10 cellular contexts compared by ENCODE assay signal in the genomic region with DNA sequence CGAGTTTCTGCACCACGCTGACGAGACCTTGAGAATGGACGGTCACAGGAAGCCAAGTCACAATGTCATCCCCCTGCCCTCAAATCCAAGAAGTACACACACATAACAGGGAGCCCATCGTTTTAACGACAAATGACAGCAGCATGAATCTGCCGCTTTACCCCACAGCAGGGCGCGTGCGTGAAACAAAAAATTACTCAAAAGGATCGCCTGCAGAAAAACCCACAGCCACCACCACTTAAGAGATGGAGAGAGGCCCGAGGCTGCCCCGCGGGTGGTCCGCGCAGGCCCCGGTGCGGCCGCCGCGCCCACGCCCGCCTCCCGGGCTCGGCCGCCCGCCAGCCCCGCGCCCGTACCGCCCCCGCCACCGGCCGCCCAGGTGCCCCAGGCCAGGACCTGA. TPM values are rescaled to one million over a fixed set of nuclear protein-coding genes. Genes with fewer than 3 reads are reported as not detected.
A peak's percentile ranks its signal among the peaks of the same experiment; 100 is the strongest.
DNase-seq lines count a peak whose midpoint lies in the region; ATAC-seq, FAIRE-seq and TF ChIP-seq lines count a peak whose summit lies in the region.
"Not testable (repeated sequence)": the region's sequence is repeated elsewhere in the genome, so short reads cannot be mapped to it uniquely, and the experiment has no call there.
"Had no signal": no experiment of that assay in that cellular context is flagged by ENCODE, and none has a peak within 500 bp of the region (broad histone marks: within the 10 kb centered on the region; RNA-seq: fewer than 3 reads in every experiment).

No MANE protein-coding gene starts in this region.

- DNase-seq in Caco-2; LNCaP clone FGC (ENCODE audit: low read depth); endothelial cell of umbilical vein (ENCODE audit: low read depth, low spot score); left lung; psoas muscle; tibial artery: not testable (repeated sequence)
- DNase-seq in activated CD4-positive, CD25-positive, alpha-beta regulatory T cell treated with anti-CD3 and anti-CD28 coated beads, Interleukin-2, amount 50 U/mL, for 16 hours (ENCODE audit: low read depth, low spot score): peak; percentile 0
- peak; percentile 6 for DNase-seq in activated naive CD8-positive, alpha-beta T cell treated with anti-CD3 and anti-CD28 coated beads for 36 hours

- TF ChIP-seq POLR2A in endothelial cell of umbilical vein (IDR thresholded peaks at IDR 0.05; ENCODE audit: low read depth, low read length): not testable (repeated sequence)

- H3K4me3 Mint-ChIP-seq in Caco-2 (ENCODE audit: unreplicated experiment): peak overlapping the region; percentile 83
- H3K4me3 Mint-ChIP-seq in activated naive CD8-positive, alpha-beta T cell treated with anti-CD3 and anti-CD28 coated beads for 36 hours: peak overlapping the region; percentile 94

- ATAC-seq in left lung, psoas muscle: not testable (repeated sequence)

- not testable (repeated sequence) for TF ChIP-seq CTCF in Caco-2 (IDR thresholded peaks at IDR 0.05; ENCODE audit: insufficient read depth in 1 of 2, low read depth in 1 of 2, low read length in 1 of 2, severe bottlenecking in 1 of 2, unreplicated experiment in 1 of 2); LNCaP clone FGC (IDR thresholded peaks at IDR 0.05; ENCODE audit: control insufficient read depth, extremely low read depth, insufficient read depth); endothelial cell of umbilical vein (IDR thresholded peaks at IDR 0.05; ENCODE audit: extremely low read depth in 1 of 2, insufficient read depth in 1 of 2, low read depth in 1 of 2, low read length in 2 of 2); left lung (IDR thresholded peaks at IDR 0.05); psoas muscle (IDR thresholded peaks at IDR 0.05); tibial artery (IDR thresholded peaks at IDR 0.05)

- intact Hi-C loops in Caco-2 (cut with micrococcal nuclease; ENCODE audit: unreplicated experiment); endothelial cell of umbilical vein (cut with micrococcal nuclease); left lung (cut with DNase I); psoas muscle (cut with DNase I); tibial artery (cut with DNase I; ENCODE audit: low total_unique reads): not testable (repeated sequence)

- peak overlapping the region; percentile 31 for H3K9ac ChIP-seq in endothelial cell of umbilical vein (replicated peaks; ENCODE audit: extremely low read depth, insufficient read depth, low read length)

- peak overlapping the region; percentile 66 for H3K27ac Mint-ChIP-seq in Caco-2 (ENCODE audit: unreplicated experiment)
- H3K27ac Mint-ChIP-seq in activated naive CD8-positive, alpha-beta T cell treated with anti-CD3 and anti-CD28 coated beads for 36 hours: peak overlapping the region; percentile 87

- not testable (repeated sequence) for H3K36me3 ChIP-seq in Caco-2 (ENCODE audit: control insufficient read depth, insufficient read depth, low read length); endothelial cell of umbilical vein (ENCODE audit: control insufficient read depth in 2 of 2, extremely low read depth in 1 of 2, insufficient read depth in 2 of 2, low read length in 2 of 2)
- H3K36me3 ChIP-seq in left lung (peaks cover 0 to 14% of the 10 kb centered on the region in 2 donors), psoas muscle (ENCODE audit: insufficient read depth in 1 of 2, low read depth in 1 of 2) (peaks cover 0 to 16% of the 10 kb centered on the region in 2 donors), tibial artery (peaks cover 0 to 19% (median 9%) of the 10 kb centered on the region in 3 donors)

- peak overlapping the region; percentile 30 for H3K4me3 ChIP-seq in Caco-2 (ENCODE audit: low read depth, low read length)
- peak overlapping the region; percentile 48 for H3K4me3 ChIP-seq in LNCaP clone FGC (ENCODE audit: low read depth, low read length)
- H3K4me3 ChIP-seq in endothelial cell of umbilical vein (replicated peaks in 1 of 3; ENCODE audit: insufficient read depth in 1 of 3, low read depth in 1 of 3, low read length in 3 of 3): peak overlapping the region in 2 of 3 experiments; percentile 26 to 45
- H3K4me3 ChIP-seq in left lung: peak overlapping the region; percentile 17 to 38
- H3K4me3 ChIP-seq in psoas muscle: peak overlapping the region; percentile 55
- peak overlapping the region; percentile 46 to 47 for H3K4me3 ChIP-seq in tibial artery

- H3K9me3 ChIP-seq in Caco-2; endothelial cell of umbilical vein (replicated peaks; ENCODE audit: control insufficient read depth, insufficient read depth, low read length); left lung; psoas muscle; tibial artery: not testable (repeated sequence)

- not testable (repeated sequence) for H3K27me3 Mint-ChIP-seq in Caco-2 (ENCODE audit: insufficient read depth, unreplicated experiment); activated naive CD8-positive, alpha-beta T cell treated with anti-CD3 and anti-CD28 coated beads for 36 hours

- WGBS in psoas muscle, 3 donors: 0% methylated on average over 7 to 11 of the region's 34 CpGs

- dilution Hi-C loops in endothelial cell of umbilical vein (cut with MboI; ENCODE audit: extremely low pct_ligation_motif_present, low sequenced_read_pairs): not testable (repeated sequence)

- H2AFZ ChIP-seq in endothelial cell of umbilical vein (ENCODE audit: low read depth, low read length): not testable (repeated sequence)

- H3K4me2 ChIP-seq in endothelial cell of umbilical vein (ENCODE audit: insufficient read depth, low read length): peak overlapping the region; percentile 47

- not testable (repeated sequence) for BruUV-seq in Caco-2 (replicated peaks; lab: Mats Ljungman, UMichigan); endothelial cell of umbilical vein (replicated peaks; lab: Mats Ljungman, UMichigan)

- H3K4me1 ChIP-seq in Caco-2; endothelial cell of umbilical vein (ENCODE audit: control insufficient read depth, extremely low read depth, insufficient read depth, low read length); left lung; psoas muscle; tibial artery: not testable (repeated sequence)

- not testable (repeated sequence) for H3K27me3 ChIP-seq in Caco-2 (replicated peaks; ENCODE audit: control insufficient read depth, insufficient read depth, low read length); endothelial cell of umbilical vein (ENCODE audit: control insufficient read depth in 2 of 2, insufficient read depth in 2 of 2, low read length in 2 of 2); left lung; psoas muscle (ENCODE audit: insufficient read depth in 3 of 3, low read length in 2 of 3); tibial artery

- H3K4me1 Mint-ChIP-seq in Caco-2 (ENCODE audit: low read depth, unreplicated experiment); activated naive CD8-positive, alpha-beta T cell treated with anti-CD3 and anti-CD28 coated beads for 36 hours: not testable (repeated sequence)

- not testable (repeated sequence) for H3K79me2 ChIP-seq in endothelial cell of umbilical vein (ENCODE audit: control insufficient read depth, insufficient read depth, low read length)

- FAIRE-seq in endothelial cell of umbilical vein (lab: Jason Lieb, UNC): not testable (repeated sequence)

- not testable (repeated sequence) for H3K27ac ChIP-seq in endothelial cell of umbilical vein (ENCODE audit: insufficient read depth, low read depth, low read length); left lung; tibial artery
- H3K27ac ChIP-seq in psoas muscle: peak overlapping the region; percentile 36

- CTCF ChIA-PET in Caco-2 (lab: Charles Lee); endothelial cell of umbilical vein (lab: Charles Lee): not testable (repeated sequence)

- not testable (repeated sequence) for H3K9me3 Mint-ChIP-seq in Caco-2 (ENCODE audit: unreplicated experiment); activated naive CD8-positive, alpha-beta T cell treated with anti-CD3 and anti-CD28 coated beads for 36 hours

- H3K9me1 ChIP-seq in endothelial cell of umbilical vein (replicated peaks; ENCODE audit: control insufficient read depth, extremely low read depth, insufficient read depth, low read length): not testable (repeated sequence)

- POLR2A ChIA-PET in Caco-2 (lab: Charles Lee); endothelial cell of umbilical vein (lab: Charles Lee): not testable (repeated sequence)

- H3K36me3 Mint-ChIP-seq in Caco-2 (ENCODE audit: insufficient read depth, unreplicated experiment): peaks cover 18% of the 10 kb centered on the region
- H3K36me3 Mint-ChIP-seq in activated naive CD8-positive, alpha-beta T cell treated with anti-CD3 and anti-CD28 coated beads for 36 hours: not testable (repeated sequence)

- H4K20me1 ChIP-seq in endothelial cell of umbilical vein (replicated peaks; ENCODE audit: control insufficient read depth, extremely low read depth, insufficient read depth, low read length): not testable (repeated sequence)

RNA-seq across cellular contexts. Expression of gene HERC2, which starts 0.3 kb away (rescaled TPM):
- 76.9 and 81.1 TPM in 2 replicates for total RNA-seq in Caco-2 (2022)
- total RNA-seq in activated naive CD8-positive, alpha-beta T cell treated with anti-CD3 and anti-CD28 coated beads for 36 hours: 10 to 100 TPM; 28.1 to 30.3 TPM
- 77.6 and 83.9 TPM in 2 replicates for total RNA-seq in endothelial cell of umbilical vein
- 46.1 and 48.2 TPM in 2 replicates for polyA plus RNA-seq in endothelial cell of umbilical vein
- 40.9 and 41.4 TPM in 2 replicates for polyA plus RNA-seq in endothelial cell of umbilical vein (2011; cell fraction: cytosol; rRNA removed)
- polyA plus RNA-seq in endothelial cell of umbilical vein (2011; cell fraction: nucleus; rRNA removed): 118 and 137 TPM in 2 replicates
- polyA plus RNA-seq in endothelial cell of umbilical vein (2012): 32.9 and 37.1 TPM in 2 replicates
- polyA minus RNA-seq in endothelial cell of umbilical vein: 104 and 109 TPM in 2 replicates
- polyA minus RNA-seq in endothelial cell of umbilical vein (2011; cell fraction: cytosol; rRNA and poly(A)+ RNA removed): 50.0 TPM
- 134 and 148 TPM in 2 replicates for polyA minus RNA-seq in endothelial cell of umbilical vein (2011; cell fraction: nucleus; rRNA and poly(A)+ RNA removed)
- total RNA-seq in left lung: 10 to 100 TPM; 52.7 to 56.5 TPM
- total RNA-seq in psoas muscle: 10 to 100 TPM; 40.3 to 59.7 (median 44.1) TPM
- 10 to 100 TPM; 23.9 to 44.9 (median 37.7) TPM for polyA plus RNA-seq in psoas muscle

RNA-seq across cellular contexts. Expression of gene GOLGA6L24, which starts 36.2 kb away (rescaled TPM):
- total RNA-seq in Caco-2 (2022) (not detected in 2 replicates), endothelial cell of umbilical vein (not detected in 2 replicates), left lung (not detected), psoas muscle (not detected)
- not detected for total RNA-seq in activated naive CD8-positive, alpha-beta T cell treated with anti-CD3 and anti-CD28 coated beads for 36 hours
- polyA plus RNA-seq in endothelial cell of umbilical vein (not detected in 2 replicates), psoas muscle (not detected)
- polyA plus RNA-seq in endothelial cell of umbilical vein (2011; cell fraction: cytosol; rRNA removed): not detected in 2 replicates
- not detected in 2 replicates for polyA plus RNA-seq in endothelial cell of umbilical vein (2011; cell fraction: nucleus; rRNA removed)
- not detected in 2 replicates for polyA plus RNA-seq in endothelial cell of umbilical vein (2012)
- polyA minus RNA-seq in endothelial cell of umbilical vein: not detected in 2 replicates
- not detected for polyA minus RNA-seq in endothelial cell of umbilical vein (2011; cell fraction: cytosol; rRNA and poly(A)+ RNA removed)
- polyA minus RNA-seq in endothelial cell of umbilical vein (2011; cell fraction: nucleus; rRNA and poly(A)+ RNA removed): not detected in 2 replicates
- total RNA-seq: liver; T-helper 1 cell treated with Interleukin-12 subunit alpha and Interleukin-12 subunit beta and Interleukin-4 antibody, amounts not matched to agents 30 ng/mL and 1 ng/mL, for 36 hours had no signal
- polyA plus RNA-seq: liver had no signal

RNA-seq across cellular contexts. Expression of gene GOLGA8F, which starts 56.8 kb away (rescaled TPM):
- not detected in 2 replicates for total RNA-seq in Caco-2 (2022)
- not detected for total RNA-seq in activated naive CD8-positive, alpha-beta T cell treated with anti-CD3 and anti-CD28 coated beads for 36 hours
- not detected in 2 replicates for total RNA-seq in endothelial cell of umbilical vein
- not detected in 2 replicates for polyA plus RNA-seq in endothelial cell of umbilical vein
- not detected in 2 replicates for polyA plus RNA-seq in endothelial cell of umbilical vein (2011; cell fraction: cytosol; rRNA removed)
- polyA plus RNA-seq in endothelial cell of umbilical vein (2011; cell fraction: nucleus; rRNA removed): not detected in 2 replicates
- not detected in 2 replicates for polyA plus RNA-seq in endothelial cell of umbilical vein (2012)
- polyA minus RNA-seq in endothelial cell of umbilical vein: not detected in 2 replicates
- not detected for polyA minus RNA-seq in endothelial cell of umbilical vein (2011; cell fraction: cytosol; rRNA and poly(A)+ RNA removed)
- not detected in 2 replicates for polyA minus RNA-seq in endothelial cell of umbilical vein (2011; cell fraction: nucleus; rRNA and poly(A)+ RNA removed)
- not detected for total RNA-seq in left lung
- total RNA-seq in psoas muscle: not detected
- not detected for polyA plus RNA-seq in psoas muscle
- total RNA-seq: liver; T-helper 1 cell treated with Interleukin-12 subunit alpha and Interleukin-12 subunit beta and Interleukin-4 antibody, amounts not matched to agents 30 ng/mL and 1 ng/mL, for 36 hours had no signal
- polyA plus RNA-seq: liver had no signal
